ENCODE assay signal across 8 cellular contexts in genomic region chr5:73330613-73331012, GRCh38.
"Had no signal": no experiment of that assay in that cellular context is flagged by ENCODE, and none has a peak within 500 bp of the region (broad histone marks: within the 10 kb centered on the region; RNA-seq: fewer than 3 reads in every experiment).

No MANE protein-coding gene starts in this region.

- DNase-seq: GDM1, GF-D8 had no signal

- ATAC-seq: GM12878 had no signal

- H3K4me3 ChIP-seq: GM12878 had no signal

- FAIRE-seq: G401.6, GM12878, GM12891, GM12892, GM18507, GM19239 had no signal
